In genomic region chr14:37198273-37198598, GRCh38 we compare ENCODE assay signal across 1 cellular context.
TF ChIP-seq lines count a peak whose summit lies in the region.

No MANE protein-coding gene starts in this region.

TF ChIP-seq in K562, 482 proteins besides CTCF, POLR2A, EP300 and RAD21 (continued from another document):
- TF ChIP-seq MNT (conservative IDR thresholded peaks at IDR 0.05) (0 out of 4 replicates have a peak, but pooled peaks of 1 of the 2 experiments have one; percentile 12), HDAC2 (IDR thresholded peaks at IDR 0.05) (0 out of 2 replicates have a peak, but pooled peaks have one; percentile 5), SREBF2 (CRISPR knock-in tag; IDR thresholded peaks at IDR 0.05) (no peak), TRIM24 (IDR thresholded peaks at IDR 0.05) (no peak), MGA (IDR thresholded peaks at IDR 0.05) (0 out of 2 replicates have a peak, but pooled peaks have one; percentile 0), CHD4 (IDR thresholded peaks at IDR 0.05; ENCODE audit: insufficient read depth, insufficient replicate concordance, low read depth, low read length, poor library complexity, severe bottlenecking) (no peak)
- TF ChIP-seq, protein P1, sequence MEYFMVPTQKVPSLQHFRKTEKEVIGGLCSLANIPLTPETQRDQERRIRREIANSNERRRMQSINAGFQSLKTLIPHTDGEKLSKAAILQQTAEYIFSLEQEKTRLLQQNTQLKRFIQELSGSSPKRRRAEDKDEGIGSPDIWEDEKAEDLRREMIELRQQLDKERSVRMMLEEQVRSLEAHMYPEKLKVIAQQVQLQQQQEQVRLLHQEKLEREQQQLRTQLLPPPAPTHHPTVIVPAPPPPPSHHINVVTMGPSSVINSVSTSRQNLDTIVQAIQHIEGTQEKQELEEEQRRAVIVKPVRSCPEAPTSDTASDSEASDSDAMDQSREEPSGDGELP (CRISPR knock-in tag; IDR thresholded peaks at IDR 0.05; ENCODE audit: borderline replicate concordance), result 0 out of 2 replicates have a peak, but pooled peaks have one; percentile 28
- TF ChIP-seq, protein P2, sequence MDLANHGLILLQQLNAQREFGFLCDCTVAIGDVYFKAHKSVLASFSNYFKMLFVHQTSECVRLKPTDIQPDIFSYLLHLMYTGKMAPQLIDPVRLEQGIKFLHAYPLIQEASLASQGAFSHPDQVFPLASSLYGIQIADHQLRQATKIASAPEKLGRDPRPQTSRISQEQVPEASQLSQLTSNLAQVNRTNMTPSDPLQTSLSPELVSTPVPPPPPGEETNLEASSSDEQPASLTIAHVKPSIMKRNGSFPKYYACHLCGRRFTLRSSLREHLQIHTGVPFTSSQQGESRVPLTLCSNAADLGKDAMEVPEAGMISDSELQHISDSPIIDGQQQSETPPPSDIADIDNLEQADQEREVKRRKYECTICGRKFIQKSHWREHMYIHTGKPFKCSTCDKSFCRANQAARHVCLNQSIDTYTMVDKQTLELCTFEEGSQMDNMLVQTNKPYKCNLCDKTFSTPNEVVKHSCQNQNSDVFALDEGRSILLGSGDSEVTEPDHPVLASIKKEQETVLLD (IDR thresholded peaks at IDR 0.05), result 0 out of 2 replicates have a peak, but pooled peaks have one; percentile 7
- TF ChIP-seq, protein P3, sequence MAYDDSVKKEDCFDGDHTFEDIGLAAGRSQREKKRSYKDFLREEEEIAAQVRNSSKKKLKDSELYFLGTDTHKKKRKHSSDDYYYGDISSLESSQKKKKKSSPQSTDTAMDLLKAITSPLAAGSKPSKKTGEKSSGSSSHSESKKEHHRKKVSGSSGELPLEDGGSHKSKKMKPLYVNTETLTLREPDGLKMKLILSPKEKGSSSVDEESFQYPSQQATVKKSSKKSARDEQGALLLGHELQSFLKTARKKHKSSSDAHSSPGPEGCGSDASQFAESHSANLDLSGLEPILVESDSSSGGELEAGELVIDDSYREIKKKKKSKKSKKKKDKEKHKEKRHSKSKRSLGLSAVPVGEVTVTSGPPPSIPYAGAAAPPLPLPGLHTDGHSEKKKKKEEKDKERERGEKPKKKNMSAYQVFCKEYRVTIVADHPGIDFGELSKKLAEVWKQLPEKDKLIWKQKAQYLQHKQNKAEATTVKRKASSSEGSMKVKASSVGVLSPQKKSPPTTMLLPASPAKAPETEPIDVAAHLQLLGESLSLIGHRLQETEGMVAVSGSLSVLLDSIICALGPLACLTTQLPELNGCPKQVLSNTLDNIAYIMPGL (CRISPR knock-in tag; IDR thresholded peaks at IDR 0.05), result no peak
TF ChIP-seq in K562: peak in this region for 6.
